In genomic region chr10:122232781-122233180, GRCh38 we compare ENCODE assay signal across 17 cellular contexts. TPM values are rescaled to one million over a fixed set of nuclear protein-coding genes. Genes with fewer than 3 reads are reported as not detected.
DNase-seq lines count a peak whose midpoint lies in the region; TF ChIP-seq lines count a peak whose summit lies in the region.
"Had no signal": no experiment of that assay in that cellular context is flagged by ENCODE, and none has a peak within 500 bp of the region (broad histone marks: within the 10 kb centered on the region; RNA-seq: fewer than 3 reads in every experiment).

No MANE protein-coding gene starts in this region.

- H3K4me3 ChIP-seq in foreskin fibroblast (ENCODE audit: low read depth in 1 of 2, low read length in 2 of 2) (no peak overlapping the region), smooth muscle cell (no peak overlapping the region), mammary epithelial cell (replicated peaks in 1 of 3; ENCODE audit: insufficient read depth in 1 of 3, low read depth in 2 of 3, low read length in 3 of 3) (no peak overlapping the region)
- H3K4me3 ChIP-seq: heart left ventricle, right atrium auricular region, SJSA1, upper lobe of left lung had no signal

- H3K27ac ChIP-seq in angular gyrus (ENCODE audit: low read depth, low read length) (peak overlapping the region; percentile 75), smooth muscle cell (ENCODE audit: low read depth) (no peak overlapping the region), mammary epithelial cell (ENCODE audit: insufficient read depth, low read depth, low read length) (no peak overlapping the region)
- H3K27ac ChIP-seq: SJSA1, upper lobe of left lung had no signal

- TF ChIP-seq CTCF in foreskin fibroblast (IDR thresholded peaks at IDR 0.05; ENCODE audit: low read depth, low read length) = no peak
- TF ChIP-seq CTCF in smooth muscle cell (IDR thresholded peaks at IDR 0.05; ENCODE audit: borderline replicate concordance, insufficient read depth, poor library complexity, severe bottlenecking) = no peak
- TF ChIP-seq CTCF in mammary epithelial cell (conservative IDR thresholded peaks at IDR 0.05 in 1 of 2, IDR thresholded peaks at IDR 0.05 in 1 of 2; ENCODE audit: extremely low read depth in 1 of 2, insufficient read depth in 1 of 2, low read depth in 1 of 2, low read length in 2 of 2) = no peak

- H3K27me3 ChIP-seq in smooth muscle cell (ENCODE audit: low read depth) = no peaks in the 10 kb centered on the region
- no peaks in the 10 kb centered on the region for H3K27me3 ChIP-seq in mammary epithelial cell (ENCODE audit: insufficient read depth, low read length)
- H3K27me3 ChIP-seq: heart left ventricle, right atrium auricular region, SJSA1, upper lobe of left lung had no signal

- dilution Hi-C loops in mammary epithelial cell (cut with HindIII; ENCODE audit: low sequenced_read_pairs) = loop anchor here (5.0 kb wide), 1 partner anchor 80 kb away; no protein-coding TSS in a partner anchor

- H3K4me1 ChIP-seq in smooth muscle cell (ENCODE audit: low read depth) (no peaks in the 10 kb centered on the region), mammary epithelial cell (ENCODE audit: insufficient read depth, low read length) (no peaks in the 10 kb centered on the region)
- H3K4me1 ChIP-seq: SJSA1, upper lobe of left lung had no signal

- peak overlapping the region; percentile 20 for H3K4me2 ChIP-seq in smooth muscle cell
- no peak overlapping the region for H3K4me2 ChIP-seq in mammary epithelial cell (ENCODE audit: insufficient read depth, low read depth, low read length)

- intact Hi-C loops in mammary epithelial cell (cut with micrococcal nuclease) = no loop called here

- H3K79me2 ChIP-seq in smooth muscle cell (ENCODE audit: low read depth) (no peaks in the 10 kb centered on the region), mammary epithelial cell (ENCODE audit: insufficient read depth, low read length) (no peaks in the 10 kb centered on the region)

- CTCF ChIA-PET in mammary epithelial cell (lab: Charles Lee; ENCODE audit: low non-redundant PET) = no interaction called here

- H3K9ac ChIP-seq in smooth muscle cell (ENCODE audit: low read depth) (no peak overlapping the region), mammary epithelial cell (ENCODE audit: insufficient read depth, low read length) (no peak overlapping the region)

- H3K9me3 ChIP-seq in smooth muscle cell (replicated peaks; ENCODE audit: low read depth) (no peaks in the 10 kb centered on the region), mammary epithelial cell (replicated peaks; ENCODE audit: insufficient read depth, low read length) (no peaks in the 10 kb centered on the region)
- H3K9me3 ChIP-seq: heart left ventricle, right atrium auricular region, SJSA1, upper lobe of left lung had no signal

- H2AFZ ChIP-seq in smooth muscle cell (ENCODE audit: low read depth) (no peak overlapping the region), mammary epithelial cell (ENCODE audit: low read depth, low read length) (no peak overlapping the region)

- no TSS peak for BruUV-seq in mammary epithelial cell (replicated peaks; lab: Mats Ljungman, UMichigan)

- no peaks in the 10 kb centered on the region for H3K36me3 ChIP-seq in smooth muscle cell (ENCODE audit: low read depth)
- H3K36me3 ChIP-seq in mammary epithelial cell (ENCODE audit: insufficient read depth, low read length) = peaks cover 4% of the 10 kb centered on the region

- peak; percentile 26 for DNase-seq in NCI-H2081 treated with DMSO at 0.1 percent for 48 hours (lab: John Stamatoyannopoulos, UW)
- DNase-seq in foreskin fibroblast = peak; percentile 24 to 60
- no peak for DNase-seq in smooth muscle cell (lab: John Stamatoyannopoulos, UW; ENCODE audit: unreplicated experiment)
- DNase-seq in stimulated activated CD4-positive, alpha-beta T cell treated with anti-CD3 and anti-CD28 coated beads, Interleukin-4, amount 100 ng/mL, for 1 hour = no peak
- DNase-seq in GOT3 (lab: John Stamatoyannopoulos, UW) = no peak
- DNase-seq in mammary epithelial cell = no peak
- DNase-seq: activated CD8-positive, alpha-beta memory T cell treated with anti-CD3 and anti-CD28 coated beads for 24 hours; CD8-positive, alpha-beta memory T cell; heart left ventricle; left colon; naive thymus-derived CD8-positive, alpha-beta T cell; NCI-H1930; stimulated activated CD4-positive, alpha-beta T cell treated with anti-CD3 and anti-CD28 coated beads, Interleukin-4, amount 100 ng/mL, for 4 hours; upper lobe of left lung had no signal

- H3F3A ChIP-seq in smooth muscle cell (ENCODE audit: low read depth) = no peaks in the 10 kb centered on the region

- in situ Hi-C loops in mammary epithelial cell (cut with MboI; ENCODE audit: low sequenced_read_pairs in 2 of 2) = no loop called here

- WGBS in smooth muscle cell (ENCODE audit: low lambda C conversion rate) = 74% methylated on average over 3 of the region's 3 CpGs
- 98% methylated on average over 3 of the region's 3 CpGs for WGBS in mammary epithelial cell (ENCODE audit: low coverage, missing lambda C conversion rate)

- H4K20me1 ChIP-seq in smooth muscle cell (ENCODE audit: low read depth) (no peaks in the 10 kb centered on the region), mammary epithelial cell (ENCODE audit: insufficient read depth, low read length) (no peaks in the 10 kb centered on the region)

RNA-seq across cellular contexts. Expression of gene BTBD16, which starts 38.3 kb away (rescaled TPM):
- total RNA-seq in smooth muscle cell = not detected in 2 replicates
- not detected in 2 replicates for polyA plus RNA-seq in smooth muscle cell
- total RNA-seq in mammary epithelial cell = under 1 TPM in 1 of 2 donors, not detected in 1; 0.24 TPM
- 0.14 TPM for polyA plus RNA-seq in mammary epithelial cell
- polyA minus RNA-seq in mammary epithelial cell = not detected
- total RNA-seq: CD8-positive, alpha-beta memory T cell; naive thymus-derived CD8-positive, alpha-beta T cell; right atrium auricular region; SJSA1 had no signal
- polyA plus RNA-seq: CD8-positive, alpha-beta memory T cell; heart left ventricle; naive thymus-derived CD8-positive, alpha-beta T cell had no signal

Comparison
In these comparisons a context has a peak if more than half of its experiments do, and no peak if none do; other contexts are left out.
1. DNase-seq: peak in NCI-H2081 treated with DMSO at 0.1 percent for 48 hours (single experiment) and foreskin fibroblast (2 of 2); none in smooth muscle cell (single experiment), stimulated activated CD4-positive, alpha-beta T cell treated with anti-CD3 and anti-CD28 coated beads, Interleukin-4, amount 100 ng/mL, for 1 hour (single experiment), GOT3 (single experiment) and mammary epithelial cell (single experiment).